In the genomic region with DNA sequence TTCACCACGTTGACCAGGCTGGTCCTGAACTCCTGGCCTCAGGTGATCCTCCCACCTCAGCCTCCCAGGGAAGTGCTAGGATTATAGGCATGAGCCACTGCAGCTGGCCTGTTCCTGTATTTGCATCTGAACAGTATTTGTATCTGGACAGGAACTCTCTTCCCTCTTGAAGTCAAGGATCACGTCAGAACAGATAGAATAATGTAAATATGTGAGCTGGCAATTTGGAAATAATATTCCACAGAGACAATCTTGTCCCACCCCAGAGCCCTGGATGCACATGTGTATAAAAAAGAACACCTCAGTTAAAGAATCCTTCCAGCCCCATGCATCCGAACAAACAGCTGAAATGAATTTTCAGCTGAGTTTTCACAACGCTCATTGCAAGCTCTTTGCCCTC, we compare ENCODE assay signal across 3 cellular contexts.
TF ChIP-seq lines count a peak whose summit lies in the region.

No MANE protein-coding gene starts in this region.

TF ChIP-seq in A549, 52 proteins besides CTCF, POLR2A, EP300 and RAD21:
- TF ChIP-seq FOSB (CRISPR knock-in tag; IDR thresholded peaks at IDR 0.05) (no peak), HOXB13 (CRISPR knock-in tag; IDR thresholded peaks at IDR 0.05; ENCODE audit: low read depth) (no peak), PHF8 (IDR thresholded peaks at IDR 0.05; ENCODE audit: borderline replicate concordance, low read depth) (no peak), GATA3 (IDR thresholded peaks at IDR 0.05; ENCODE audit: borderline replicate concordance) (peak; percentile 35; the same call in 1 of the 2 replicates), FOSL2 (IDR thresholded peaks at IDR 0.05) (no peak), FOSL2 (CRISPR knock-in tag; IDR thresholded peaks at IDR 0.05) (no peak), JUNB (IDR thresholded peaks at IDR 0.05) (no peak), CEBPB (IDR thresholded peaks at IDR 0.05) (0 out of 4 replicates have a peak, but pooled peaks of 1 of the 2 experiments have one; percentile 4), KDM5A (IDR thresholded peaks at IDR 0.05) (no peak), FOXS1 (CRISPR knock-in tag; IDR thresholded peaks at IDR 0.05) (no peak), RARB (CRISPR knock-in tag; IDR thresholded peaks at IDR 0.05) (no peak), JUN (IDR thresholded peaks at IDR 0.05) (no peak), EHF (CRISPR knock-in tag; IDR thresholded peaks at IDR 0.05) (no peak), POLR2AphosphoS2 (conservative IDR thresholded peaks at IDR 0.05; ENCODE audit: low read length) (no peak), CBX8 (IDR thresholded peaks at IDR 0.05) (no peak), RCOR1 (IDR thresholded peaks at IDR 0.05; ENCODE audit: low read depth, low read length) (no peak), HOXB5 (CRISPR knock-in tag; IDR thresholded peaks at IDR 0.05) (no peak)
- TF ChIP-seq, protein P1, sequence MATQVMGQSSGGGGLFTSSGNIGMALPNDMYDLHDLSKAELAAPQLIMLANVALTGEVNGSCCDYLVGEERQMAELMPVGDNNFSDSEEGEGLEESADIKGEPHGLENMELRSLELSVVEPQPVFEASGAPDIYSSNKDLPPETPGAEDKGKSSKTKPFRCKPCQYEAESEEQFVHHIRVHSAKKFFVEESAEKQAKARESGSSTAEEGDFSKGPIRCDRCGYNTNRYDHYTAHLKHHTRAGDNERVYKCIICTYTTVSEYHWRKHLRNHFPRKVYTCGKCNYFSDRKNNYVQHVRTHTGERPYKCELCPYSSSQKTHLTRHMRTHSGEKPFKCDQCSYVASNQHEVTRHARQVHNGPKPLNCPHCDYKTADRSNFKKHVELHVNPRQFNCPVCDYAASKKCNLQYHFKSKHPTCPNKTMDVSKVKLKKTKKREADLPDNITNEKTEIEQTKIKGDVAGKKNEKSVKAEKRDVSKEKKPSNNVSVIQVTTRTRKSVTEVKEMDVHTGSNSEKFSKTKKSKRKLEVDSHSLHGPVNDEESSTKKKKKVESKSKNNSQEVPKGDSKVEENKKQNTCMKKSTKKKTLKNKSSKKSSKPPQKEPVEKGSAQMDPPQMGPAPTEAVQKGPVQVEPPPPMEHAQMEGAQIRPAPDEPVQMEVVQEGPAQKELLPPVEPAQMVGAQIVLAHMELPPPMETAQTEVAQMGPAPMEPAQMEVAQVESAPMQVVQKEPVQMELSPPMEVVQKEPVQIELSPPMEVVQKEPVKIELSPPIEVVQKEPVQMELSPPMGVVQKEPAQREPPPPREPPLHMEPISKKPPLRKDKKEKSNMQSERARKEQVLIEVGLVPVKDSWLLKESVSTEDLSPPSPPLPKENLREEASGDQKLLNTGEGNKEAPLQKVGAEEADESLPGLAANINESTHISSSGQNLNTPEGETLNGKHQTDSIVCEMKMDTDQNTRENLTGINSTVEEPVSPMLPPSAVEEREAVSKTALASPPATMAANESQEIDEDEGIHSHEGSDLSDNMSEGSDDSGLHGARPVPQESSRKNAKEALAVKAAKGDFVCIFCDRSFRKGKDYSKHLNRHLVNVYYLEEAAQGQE (IDR thresholded peaks at IDR 0.05) = no peak
- TF ChIP-seq, protein P2, sequence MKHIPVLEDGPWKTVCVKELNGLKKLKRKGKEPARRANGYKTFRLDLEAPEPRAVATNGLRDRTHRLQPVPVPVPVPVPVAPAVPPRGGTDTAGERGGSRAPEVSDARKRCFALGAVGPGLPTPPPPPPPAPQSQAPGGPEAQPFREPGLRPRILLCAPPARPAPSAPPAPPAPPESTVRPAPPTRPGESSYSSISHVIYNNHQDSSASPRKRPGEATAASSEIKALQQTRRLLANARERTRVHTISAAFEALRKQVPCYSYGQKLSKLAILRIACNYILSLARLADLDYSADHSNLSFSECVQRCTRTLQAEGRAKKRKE (CRISPR knock-in tag; IDR thresholded peaks at IDR 0.05; ENCODE audit: low read depth) = no peak

TF ChIP-seq in IMR-90, 13 proteins besides CTCF, POLR2A, EP300 and RAD21:
- TF ChIP-seq MXI1 (IDR thresholded peaks at IDR 0.05; ENCODE audit: borderline replicate concordance, low read depth, low read length) (no peak), RCOR1 (IDR thresholded peaks at IDR 0.05; ENCODE audit: insufficient replicate concordance, low read length) (no peak), SMC3 (IDR thresholded peaks at IDR 0.05; ENCODE audit: low read depth, low read length) (no peak), FOS (IDR thresholded peaks at IDR 0.05; ENCODE audit: low read depth, low read length) (no peak), USF2 (IDR thresholded peaks at IDR 0.05; ENCODE audit: low read depth, low read length) (no peak), MAZ (IDR thresholded peaks at IDR 0.05; ENCODE audit: borderline replicate concordance, low read depth, low read length) (no peak), CEBPB (IDR thresholded peaks at IDR 0.05; ENCODE audit: low read depth, low read length) (no peak), MAFK (IDR thresholded peaks at IDR 0.05; ENCODE audit: low read depth, low read length) (no peak), ELK1 (IDR thresholded peaks at IDR 0.05; ENCODE audit: borderline replicate concordance, low read depth, low read length) (no peak), CHD1 (IDR thresholded peaks at IDR 0.05; ENCODE audit: low read depth, low read length) (no peak), RFX5 (IDR thresholded peaks at IDR 0.05; ENCODE audit: low read depth, low read length) (no peak), BHLHE40 (IDR thresholded peaks at IDR 0.05; ENCODE audit: low read depth, low read length) (no peak), NFE2L2 (IDR thresholded peaks at IDR 0.05; ENCODE audit: low read depth, low read length) (no peak)

TF ChIP-seq in neural cell, 6 proteins besides CTCF, POLR2A, EP300 and RAD21:
- TF ChIP-seq, protein P1 (IDR thresholded peaks at IDR 0.05; ENCODE audit: borderline replicate concordance) = no peak
- TF ChIP-seq EZH2 (IDR thresholded peaks at IDR 0.05; ENCODE audit: borderline replicate concordance, insufficient read depth, low read length, poor library complexity, severe bottlenecking) (no peak), POLR2AphosphoS5 (IDR thresholded peaks at IDR 0.05) (no peak), MXI1 (conservative IDR thresholded peaks at IDR 0.05; ENCODE audit: poor library complexity, severe bottlenecking) (no peak), TAF1 (IDR thresholded peaks at IDR 0.05; ENCODE audit: low read depth) (no peak), SMC3 (conservative IDR thresholded peaks at IDR 0.05; ENCODE audit: poor library complexity) (no peak)
